Comparison of ENCODE assay signal across 7 cellular contexts in the genomic region with DNA sequence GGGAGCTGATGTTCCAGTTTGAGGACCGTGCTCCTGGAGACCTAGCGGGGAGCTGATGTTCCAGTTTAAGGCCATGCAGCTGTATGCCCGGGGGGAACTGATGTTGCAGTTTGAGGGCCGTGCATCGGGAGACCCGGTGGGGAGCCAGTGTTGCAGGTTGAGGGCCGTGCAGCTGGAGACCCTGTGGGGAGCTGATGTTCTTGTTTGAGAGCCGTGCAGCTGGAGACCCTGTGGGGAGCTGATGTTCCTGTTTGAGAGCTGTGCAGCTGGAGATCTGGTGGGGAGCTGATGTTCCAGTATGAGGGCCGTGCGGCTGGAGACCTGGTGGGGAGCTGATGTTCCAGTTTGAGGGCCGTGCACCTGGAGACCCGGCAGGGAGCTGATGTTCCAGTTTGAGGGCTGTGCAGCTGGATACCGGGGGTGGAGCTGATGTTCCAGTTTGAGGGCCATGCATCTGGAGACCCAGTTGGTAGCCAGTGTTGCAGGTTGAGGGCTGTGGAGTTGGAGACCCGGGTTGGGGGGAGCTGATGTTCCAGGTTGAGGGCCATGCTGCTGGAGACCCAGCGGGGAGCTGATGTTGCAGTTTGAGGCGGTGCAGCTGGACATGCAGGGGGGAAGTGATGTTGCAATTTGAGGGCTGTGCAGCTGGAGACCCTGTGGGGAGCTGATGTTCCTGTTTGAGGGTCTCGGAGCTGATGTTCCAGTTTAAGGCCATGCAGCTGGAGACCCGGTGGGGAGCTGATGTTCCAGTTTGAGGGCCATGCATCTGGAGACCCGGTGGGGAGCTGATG.
DNase-seq lines count a peak whose midpoint lies in the region; ATAC-seq and TF ChIP-seq lines count a peak whose summit lies in the region.
"Not testable (repeated sequence)": the region's sequence is repeated elsewhere in the genome, so short reads cannot be mapped to it uniquely, and the experiment has no call there.

No MANE protein-coding gene starts in this region.

- not testable (repeated sequence) for H3K27me3 ChIP-seq in BLaER1 treated with 17β-estradiol and CSF1 and Interleukin-3, amounts not matched to agents 10 nM and 100 nM; upper lobe of right lung

- not testable (repeated sequence) for ATAC-seq in activated B cell treated with CpG ODN at 0.5 μM for 24 hours (ENCODE audit: low read depth); Right ventricle myocardium inferior; stimulated activated effector memory CD8-positive, alpha-beta T cell treated with anti-CD3 and anti-CD28 coated beads, Interleukin-12 subunit alpha, Interleukin-12 subunit beta, amount 100 ng/mL, for 72 hours; upper lobe of right lung

- not testable (repeated sequence) for H3K4me1 Mint-ChIP-seq in activated B cell treated with CpG ODN at 0.5 μM for 24 hours
- H3K4me1 Mint-ChIP-seq in stimulated activated effector memory CD8-positive, alpha-beta T cell treated with anti-CD3 and anti-CD28 coated beads, Interleukin-12 subunit alpha, Interleukin-12 subunit beta, amount 100 ng/mL, for 72 hours: peaks cover 36% of the 10 kb centered on the region

- H3K27me3 Mint-ChIP-seq in activated B cell treated with CpG ODN at 0.5 μM for 24 hours: not testable (repeated sequence)

- not testable (repeated sequence) for H4K20me1 ChIP-seq in BLaER1 treated with 17β-estradiol and CSF1 and Interleukin-3, amounts not matched to agents 10 nM and 100 nM

- CTCF ChIA-PET in activated B cell treated with CpG ODN at 0.5 μM for 24 hours (lab: Charles Lee): not testable (repeated sequence)

- H3K4me3 ChIP-seq in BLaER1 treated with 17β-estradiol and CSF1 and Interleukin-3, amounts not matched to agents 10 nM and 100 nM; coronary artery; upper lobe of right lung: not testable (repeated sequence)

- intact Hi-C loops in activated B cell treated with CpG ODN at 0.5 μM for 24 hours (cut with micrococcal nuclease); Right ventricle myocardium inferior (cut with DNase I); posterior vena cava (cut with DNase I); upper lobe of right lung (cut with DNase I): not testable (repeated sequence)

- not testable (repeated sequence) for H3K4me3 Mint-ChIP-seq in activated B cell treated with CpG ODN at 0.5 μM for 24 hours; stimulated activated effector memory CD8-positive, alpha-beta T cell treated with anti-CD3 and anti-CD28 coated beads, Interleukin-12 subunit alpha, Interleukin-12 subunit beta, amount 100 ng/mL, for 72 hours

- peaks cover 7 to 13% (median 10%) of the 10 kb centered on the region in 10 experiments; a peak in 19 of 20 replicates for H3K4me1 ChIP-seq in BLaER1 treated with 17β-estradiol and CSF1 and Interleukin-3, amounts not matched to agents 10 nM and 100 nM
- not testable (repeated sequence) for H3K4me1 ChIP-seq in upper lobe of right lung

- DNase-seq in activated B cell treated with CpG ODN at 0.5 μM for 24 hours: peak; percentile 16
- peak; percentile 17 for DNase-seq in coronary artery (ENCODE audit: low spot score)
- peak; percentile 44 for DNase-seq in Right ventricle myocardium inferior (ENCODE audit: missing footprints)
- peak; percentile 66 for DNase-seq in posterior vena cava (ENCODE audit: low spot score)
- DNase-seq in stimulated activated effector memory CD8-positive, alpha-beta T cell treated with anti-CD3 and anti-CD28 coated beads, Interleukin-12 subunit alpha, Interleukin-12 subunit beta, amount 100 ng/mL, for 72 hours (ENCODE audit: low spot score in 2 of 2): not testable (repeated sequence)
- peak; percentile 47 for DNase-seq in upper lobe of right lung

- POLR2A ChIA-PET in activated B cell treated with CpG ODN at 0.5 μM for 24 hours (lab: Charles Lee): not testable (repeated sequence)

- H3K4me2 ChIP-seq in BLaER1 treated with 17β-estradiol and CSF1 and Interleukin-3, amounts not matched to agents 10 nM and 100 nM: peak overlapping the region in 10 of 11 experiments; percentile 21 to 76 (median 52); a peak in 18 of 22 replicates

- H3K9me3 ChIP-seq in BLaER1 treated with 17β-estradiol and CSF1 and Interleukin-3, amounts not matched to agents 10 nM and 100 nM (replicated peaks in 1 of 11): peaks cover 0 to 29% (median 19%) of the 10 kb centered on the region in 11 experiments; a peak in 18 of 22 replicates
- H3K9me3 ChIP-seq in upper lobe of right lung: not testable (repeated sequence)

- peaks cover 13% of the 10 kb centered on the region for H3K36me3 Mint-ChIP-seq in activated B cell treated with CpG ODN at 0.5 μM for 24 hours (ENCODE audit: low read depth)
- H3K36me3 Mint-ChIP-seq in stimulated activated effector memory CD8-positive, alpha-beta T cell treated with anti-CD3 and anti-CD28 coated beads, Interleukin-12 subunit alpha, Interleukin-12 subunit beta, amount 100 ng/mL, for 72 hours: peaks cover 34% of the 10 kb centered on the region

- not testable (repeated sequence) for H3K27ac Mint-ChIP-seq in activated B cell treated with CpG ODN at 0.5 μM for 24 hours
- peak overlapping the region; percentile 43 for H3K27ac Mint-ChIP-seq in stimulated activated effector memory CD8-positive, alpha-beta T cell treated with anti-CD3 and anti-CD28 coated beads, Interleukin-12 subunit alpha, Interleukin-12 subunit beta, amount 100 ng/mL, for 72 hours

- H3K36me3 ChIP-seq in BLaER1 treated with 17β-estradiol and CSF1 and Interleukin-3, amounts not matched to agents 10 nM and 100 nM; upper lobe of right lung: not testable (repeated sequence)

- not testable (repeated sequence) for TF ChIP-seq CTCF in activated B cell treated with CpG ODN at 0.5 μM for 24 hours (IDR thresholded peaks at IDR 0.05); coronary artery (IDR thresholded peaks at IDR 0.05); upper lobe of right lung (IDR thresholded peaks at IDR 0.05)

- H3K9ac ChIP-seq in BLaER1 treated with 17β-estradiol and CSF1 and Interleukin-3, amounts not matched to agents 10 nM and 100 nM: not testable (repeated sequence)

- H3K9me3 Mint-ChIP-seq in activated B cell treated with CpG ODN at 0.5 μM for 24 hours; stimulated activated effector memory CD8-positive, alpha-beta T cell treated with anti-CD3 and anti-CD28 coated beads, Interleukin-12 subunit alpha, Interleukin-12 subunit beta, amount 100 ng/mL, for 72 hours: not testable (repeated sequence)

- H3K27ac ChIP-seq in BLaER1 treated with 17β-estradiol and CSF1 and Interleukin-3, amounts not matched to agents 10 nM and 100 nM: peak overlapping the region in 4 of 11 experiments; percentile 40 to 57 (median 45); a peak in 7 of 22 replicates
- H3K27ac ChIP-seq in coronary artery, upper lobe of right lung: not testable (repeated sequence)
